ENCODE assay signal across 23 cellular contexts in genomic region chr5:32030226-32030625, GRCh38.
DNase-seq lines count a peak whose midpoint lies in the region; ATAC-seq and TF ChIP-seq lines count a peak whose summit lies in the region.
"Had no signal": no experiment of that assay in that cellular context is flagged by ENCODE, and none has a peak within 500 bp of the region (broad histone marks: within the 10 kb centered on the region; RNA-seq: fewer than 3 reads in every experiment).

No MANE protein-coding gene starts in this region.

- 87% methylated on average over 3 of the region's 3 CpGs for WGBS in mesenchymal stem cell

- H2BK120ac ChIP-seq in mesenchymal stem cell (ENCODE audit: low read depth, low read length), result no peak overlapping the region

- H3K9me2 ChIP-seq in GM23338 (ENCODE audit: insufficient read depth), result no peaks in the 10 kb centered on the region

- H3K27me3 ChIP-seq in BLaER1 treated with 17β-estradiol and CSF1 and Interleukin-3, amounts not matched to agents 10 nM and 100 nM, result no peaks in the 10 kb centered on the region
- H3K27me3 ChIP-seq in GM23338 (ENCODE audit: insufficient read depth), result no peaks in the 10 kb centered on the region
- H3K27me3 ChIP-seq in RWPE2 (ENCODE audit: insufficient read depth, poor library complexity, severe bottlenecking), result no peaks in the 10 kb centered on the region
- peaks cover 0 to 14% of the 10 kb centered on the region in 2 experiments for H3K27me3 ChIP-seq in mesenchymal stem cell (ENCODE audit: control insufficient read depth in 1 of 2, insufficient read depth in 1 of 2, low read length in 2 of 2)
- H3K27me3 ChIP-seq: gastroesophageal sphincter, MG63 had no signal

- no peaks in the 10 kb centered on the region for H3K79me1 ChIP-seq in mesenchymal stem cell (replicated peaks; ENCODE audit: low read length, poor library complexity, severe bottlenecking)

- in situ Hi-C loops in KBM-7 (cut with MboI; ENCODE audit: low pct_unique_long_range_greater_than_20kb, low sequenced_read_pairs), result no loop called here

- H3K14ac ChIP-seq in mesenchymal stem cell (ENCODE audit: low read length in 2 of 2), result no peak overlapping the region

- H4K20me1 ChIP-seq in BLaER1 treated with 17β-estradiol and CSF1 and Interleukin-3, amounts not matched to agents 10 nM and 100 nM, result no peaks in the 10 kb centered on the region
- no peaks in the 10 kb centered on the region for H4K20me1 ChIP-seq in GM23338 (replicated peaks; ENCODE audit: insufficient read depth)

- no peak overlapping the region for H2BK5ac ChIP-seq in mesenchymal stem cell (ENCODE audit: low read depth, low read length, poor library complexity, severe bottlenecking)

- peak overlapping the region; percentile 38 for H2BK15ac ChIP-seq in mesenchymal stem cell (ENCODE audit: low read depth, poor library complexity, severe bottlenecking)

- POLR2A ChIA-PET in activated CD4-positive, alpha-beta memory T cell treated with anti-CD3 and anti-CD28 coated beads for 36 hours (lab: Charles Lee), result no interaction called here

- peaks cover 16 to 92% (median 67%) of the 10 kb centered on the region in 10 experiments; a peak in 19 of 20 replicates for H3K4me1 ChIP-seq in BLaER1 treated with 17β-estradiol and CSF1 and Interleukin-3, amounts not matched to agents 10 nM and 100 nM
- H3K4me1 ChIP-seq in GM23338 (ENCODE audit: insufficient read depth) (peaks cover 34% of the 10 kb centered on the region), RWPE2 (ENCODE audit: insufficient read depth, poor library complexity, severe bottlenecking) (peaks cover 65% of the 10 kb centered on the region), mesenchymal stem cell (ENCODE audit: control insufficient read depth, insufficient read depth, low read depth, low read length) (peaks cover 2% of the 10 kb centered on the region)
- H3K4me1 ChIP-seq: prostate gland had no signal

- peak overlapping the region in 6 of 11 experiments; percentile 63 to 84 (median 70); a peak in 12 of 22 replicates for H3K4me2 ChIP-seq in BLaER1 treated with 17β-estradiol and CSF1 and Interleukin-3, amounts not matched to agents 10 nM and 100 nM
- no peak overlapping the region for H3K4me2 ChIP-seq in GM23338
- H3K4me2 ChIP-seq in mesenchymal stem cell (ENCODE audit: low read length, poor library complexity, severe bottlenecking), result no peak overlapping the region

- peaks cover 25% of the 10 kb centered on the region for H3K4me1 Mint-ChIP-seq in GM23338
- H3K4me1 Mint-ChIP-seq in activated CD4-positive, alpha-beta memory T cell treated with anti-CD3 and anti-CD28 coated beads for 36 hours (ENCODE audit: low read depth), result peaks cover 14% of the 10 kb centered on the region

- no peaks in the 10 kb centered on the region for H3K79me2 ChIP-seq in GM23338 (replicated peaks; ENCODE audit: insufficient read depth)

- peaks cover 3% of the 10 kb centered on the region for H3K27me3 Mint-ChIP-seq in GM23338 (ENCODE audit: insufficient read depth, low read depth, poor library complexity)
- H3K27me3 Mint-ChIP-seq in activated CD4-positive, alpha-beta memory T cell treated with anti-CD3 and anti-CD28 coated beads for 36 hours, result no peaks in the 10 kb centered on the region
- H3K27me3 Mint-ChIP-seq: type B pancreatic cell had no signal

- peak overlapping the region in 1 of 2 experiments; percentile 83 for H3K18ac ChIP-seq in mesenchymal stem cell (ENCODE audit: low read depth in 1 of 2, low read length in 2 of 2)

- H3K9me3 ChIP-seq in BLaER1 treated with 17β-estradiol and CSF1 and Interleukin-3, amounts not matched to agents 10 nM and 100 nM (replicated peaks in 1 of 11), result no peaks in the 10 kb centered on the region
- no peaks in the 10 kb centered on the region for H3K9me3 ChIP-seq in RWPE2 (ENCODE audit: severe bottlenecking)
- no peaks in the 10 kb centered on the region for H3K9me3 ChIP-seq in mesenchymal stem cell (ENCODE audit: control insufficient read depth, low read length)
- H3K9me3 ChIP-seq: gastroesophageal sphincter, MG63, prostate gland had no signal

- H3K36me3 ChIP-seq in BLaER1 treated with 17β-estradiol and CSF1 and Interleukin-3, amounts not matched to agents 10 nM and 100 nM, result no peaks in the 10 kb centered on the region
- H3K36me3 ChIP-seq in GM23338 (ENCODE audit: insufficient read depth) (no peaks in the 10 kb centered on the region), RWPE2 (ENCODE audit: low read depth) (no peaks in the 10 kb centered on the region), mesenchymal stem cell (ENCODE audit: control insufficient read depth in 1 of 2, insufficient read depth in 2 of 2, low read depth in 1 of 2, low read length in 2 of 2) (no peaks in the 10 kb centered on the region)
- H3K36me3 ChIP-seq: gastroesophageal sphincter, MG63, prostate gland had no signal

- CTCF ChIA-PET in activated CD4-positive, alpha-beta memory T cell treated with anti-CD3 and anti-CD28 coated beads for 36 hours (lab: Charles Lee), result interaction anchor here (0.9 kb wide), 1 partner anchor 201 kb away, joined by 3 read pairs; no protein-coding TSS in a partner anchor

- H4K91ac ChIP-seq in mesenchymal stem cell (ENCODE audit: low read length), result no peak overlapping the region

- no peak overlapping the region for H3K27ac Mint-ChIP-seq in GM23338
- no peak overlapping the region for H3K27ac Mint-ChIP-seq in activated CD4-positive, alpha-beta memory T cell treated with anti-CD3 and anti-CD28 coated beads for 36 hours
- H3K27ac Mint-ChIP-seq: mesothelial cell of epicardium; T-helper 2 cell treated with Interferon-gamma antibody and Interleukin-4, amounts not matched to agents 5 μg/mL and 100 μg/mL, for 36 hours; type B pancreatic cell had no signal

- no peak overlapping the region for H3K4me3 ChIP-seq in BLaER1 treated with 17β-estradiol and CSF1 and Interleukin-3, amounts not matched to agents 10 nM and 100 nM
- H3K4me3 ChIP-seq in GM23338, result no peak overlapping the region
- no peak overlapping the region for H3K4me3 ChIP-seq in RWPE2 (ENCODE audit: severe bottlenecking)
- peak overlapping the region in 1 of 2 experiments; percentile 34 for H3K4me3 ChIP-seq in mesenchymal stem cell (ENCODE audit: insufficient read depth in 1 of 2, low read depth in 1 of 2, low read length in 2 of 2)
- H3K4me3 ChIP-seq: gastroesophageal sphincter, MG63, prostate gland had no signal

- no peak overlapping the region for H3K9ac ChIP-seq in BLaER1 treated with 17β-estradiol and CSF1 and Interleukin-3, amounts not matched to agents 10 nM and 100 nM
- H3K9ac ChIP-seq in mesenchymal stem cell (ENCODE audit: low read length), result no peak overlapping the region

- no peak for DNase-seq in GM23338 (ENCODE audit: low spot score)
- no peak for DNase-seq in RWPE2 (ENCODE audit: low spot score)
- DNase-seq in mesenchymal stem cell, result no peak
- DNase-seq in KBM-7, result no peak
- no peak for DNase-seq in COR-L47 (lab: John Stamatoyannopoulos, UW)
- no peak for DNase-seq in NCI-H2227 (lab: John Stamatoyannopoulos, UW; ENCODE audit: unreplicated experiment)
- no peak for DNase-seq in activated CD4-positive, alpha-beta memory T cell treated with anti-CD3 and anti-CD28 coated beads for 36 hours
- DNase-seq: activated gamma-delta T cell treated with Interleukin-2 at 50 U/mL for 16 hours; left colon; NCI-H1436; NCI-H748 treated with DMSO at 0.1 percent for 48 hours; small intestine; stimulated activated CD4-positive, alpha-beta T cell treated with anti-CD3 and anti-CD28 coated beads, Interleukin-4, amount 100 ng/mL, for 1 hour; stimulated activated naive CD8-positive, alpha-beta T cell treated with anti-CD3 and anti-CD28 coated beads, Interleukin-15, Interleukin-2, amounts not matched to agents 100 U/mL and 50 U/mL, for 24 hours had no signal

- H2BK12ac ChIP-seq in mesenchymal stem cell (ENCODE audit: low read length in 2 of 2), result peak overlapping the region in 1 of 2 experiments; percentile 12

- no peak overlapping the region for H3K4ac ChIP-seq in mesenchymal stem cell (ENCODE audit: low read depth in 1 of 2, low read length in 2 of 2)

- no peak overlapping the region for H3K4me3 Mint-ChIP-seq in GM23338
- H3K4me3 Mint-ChIP-seq in activated CD4-positive, alpha-beta memory T cell treated with anti-CD3 and anti-CD28 coated beads for 36 hours, result no peak overlapping the region
- H3K4me3 Mint-ChIP-seq: mesothelial cell of epicardium; nephron; T-helper 2 cell treated with Interferon-gamma antibody and Interleukin-4, amounts not matched to agents 5 μg/mL and 100 μg/mL, for 36 hours; type B pancreatic cell had no signal

- H3K9me3 Mint-ChIP-seq in GM23338, result no peaks in the 10 kb centered on the region
- H3K9me3 Mint-ChIP-seq in activated CD4-positive, alpha-beta memory T cell treated with anti-CD3 and anti-CD28 coated beads for 36 hours, result no peaks in the 10 kb centered on the region
- H3K9me3 Mint-ChIP-seq: mesothelial cell of epicardium; nephron; T-helper 2 cell treated with Interferon-gamma antibody and Interleukin-4, amounts not matched to agents 5 μg/mL and 100 μg/mL, for 36 hours; type B pancreatic cell had no signal

- no peak for ATAC-seq in GM23338
- ATAC-seq in RWPE2 (ENCODE audit: low read depth), result peak; percentile 45
- ATAC-seq: gastroesophageal sphincter; HepG2; left colon; stimulated activated naive CD8-positive, alpha-beta T cell treated with anti-CD3 and anti-CD28 coated beads, Interleukin-15, Interleukin-2, amounts not matched to agents 100 U/mL and 50 U/mL, for 24 hours had no signal

- H3K36me3 Mint-ChIP-seq in GM23338 (ENCODE audit: low read depth), result no peaks in the 10 kb centered on the region; the same call in 2 of the 3 replicates
- no peaks in the 10 kb centered on the region for H3K36me3 Mint-ChIP-seq in activated CD4-positive, alpha-beta memory T cell treated with anti-CD3 and anti-CD28 coated beads for 36 hours
- H3K36me3 Mint-ChIP-seq: mesothelial cell of epicardium, type B pancreatic cell had no signal

- no peaks in the 10 kb centered on the region for H3F3A ChIP-seq in GM23338 (replicated peaks; ENCODE audit: low read depth)

- TF ChIP-seq CTCF in GM23338 (conservative IDR thresholded peaks at IDR 0.05; ENCODE audit: low read depth in 2 of 2), result no peak
- TF ChIP-seq CTCF in RWPE2 (IDR thresholded peaks at IDR 0.05; ENCODE audit: poor library complexity, severe bottlenecking), result no peak

- no peak overlapping the region for H3K23ac ChIP-seq in mesenchymal stem cell (ENCODE audit: low read length in 2 of 2)

- H4K8ac ChIP-seq in mesenchymal stem cell (ENCODE audit: low read length), result no peak overlapping the region

- H2AFZ ChIP-seq in GM23338 (no peak overlapping the region), mesenchymal stem cell (ENCODE audit: low read depth, low read length) (no peak overlapping the region)

- H2AK5ac ChIP-seq in mesenchymal stem cell (ENCODE audit: low read length, severe bottlenecking), result no peak overlapping the region

- H3K27ac ChIP-seq in BLaER1 treated with 17β-estradiol and CSF1 and Interleukin-3, amounts not matched to agents 10 nM and 100 nM, result peak overlapping the region in 4 of 11 experiments; percentile 6 to 81 (median 74); a peak in 4 of 22 replicates
- H3K27ac ChIP-seq in GM23338 (ENCODE audit: low read depth), result 0 out of 2 replicates have a peak overlapping the region, but pooled peaks have one; percentile 8
- H3K27ac ChIP-seq in RWPE2 (ENCODE audit: poor library complexity, severe bottlenecking), result peak overlapping the region; percentile 92
- no peak overlapping the region for H3K27ac ChIP-seq in mesenchymal stem cell (ENCODE audit: low read length, poor library complexity, severe bottlenecking)
- H3K27ac ChIP-seq: prostate gland had no signal

- intact Hi-C loops in activated CD4-positive, alpha-beta memory T cell treated with anti-CD3 and anti-CD28 coated beads for 36 hours (cut with micrococcal nuclease), result loop anchor here (5.0 kb wide), 1 partner anchor 58 kb away; no protein-coding TSS in a partner anchor

Comparison
In these comparisons a context has a peak if more than half of its experiments do, and no peak if none do; other contexts are left out.
1. H3K4me2 ChIP-seq: peak in BLaER1 treated with 17β-estradiol and CSF1 and Interleukin-3, amounts not matched to agents 10 nM and 100 nM (6 of 11); none in GM23338 (single experiment) and mesenchymal stem cell (single experiment).